In the genomic region with DNA sequence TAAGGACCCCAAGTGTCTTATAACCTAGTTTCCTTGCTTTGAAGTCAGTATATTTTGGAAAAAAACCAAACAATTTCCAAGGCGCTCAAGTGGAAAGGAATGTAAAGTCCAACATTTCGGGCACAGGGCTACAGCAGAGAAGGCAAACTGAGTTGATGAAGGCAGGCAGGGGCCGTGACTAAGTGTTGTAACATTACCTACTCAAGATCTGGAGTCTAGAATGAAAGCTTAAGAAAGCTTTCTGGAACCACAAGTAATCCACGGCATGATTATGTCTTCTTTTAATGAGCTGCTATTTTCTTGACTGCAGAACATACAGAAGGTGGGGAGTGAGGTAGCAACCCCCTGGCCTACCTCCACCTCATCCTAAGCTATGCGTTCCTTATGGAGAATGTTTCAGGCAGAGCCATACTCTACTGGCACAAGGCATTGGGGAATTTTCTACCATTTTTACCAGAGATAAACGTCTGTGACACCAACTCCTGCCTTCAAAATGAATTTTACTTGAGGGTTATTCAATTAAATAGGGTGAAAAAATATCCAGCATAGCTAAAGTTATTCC, we compare ENCODE assay signal across 10 cellular contexts. TPM values are rescaled to one million over a fixed set of nuclear protein-coding genes. Genes with fewer than 3 reads are reported as not detected.
DNase-seq lines count a peak whose midpoint lies in the region; ATAC-seq and TF ChIP-seq lines count a peak whose summit lies in the region.
"Had no signal": no experiment of that assay in that cellular context is flagged by ENCODE, and none has a peak within 500 bp of the region (broad histone marks: within the 10 kb centered on the region; RNA-seq: fewer than 3 reads in every experiment).

No MANE protein-coding gene starts in this region.

- H3K27ac Mint-ChIP-seq in MCF 10A (ENCODE audit: low read depth, unreplicated experiment), result peak overlapping the region; percentile 67
- no peak overlapping the region for H3K27ac Mint-ChIP-seq in activated T-helper 2 cell treated with anti-CD3 and anti-CD28 coated beads, Interferon-gamma antibody, Interleukin-2, Interleukin-4, amounts not matched to agents 10 μg/mL and 5 μg/mL and 100 μg/mL, durations not matched to agents 14 hours and 24 hours and 36 hours

- H3K9me3 ChIP-seq in mammary epithelial cell (replicated peaks; ENCODE audit: insufficient read depth, low read length), result no peaks in the 10 kb centered on the region
- H3K9me3 ChIP-seq in upper lobe of left lung, result no peaks in the 10 kb centered on the region

- TF ChIP-seq CTCF in MCF 10A (IDR thresholded peaks at IDR 0.05; ENCODE audit: unreplicated experiment) (no peak), mammary epithelial cell (conservative IDR thresholded peaks at IDR 0.05 in 1 of 2, IDR thresholded peaks at IDR 0.05 in 1 of 2; ENCODE audit: extremely low read depth in 1 of 2, insufficient read depth in 1 of 2, low read depth in 1 of 2, low read length in 2 of 2) (no peak), upper lobe of left lung (IDR thresholded peaks at IDR 0.05) (no peak), GM13977 (IDR thresholded peaks at IDR 0.05; ENCODE audit: extremely low read depth, insufficient read depth, missing control alignments) (no peak)

- ATAC-seq in upper lobe of left lung (ENCODE audit: low FRiP score in 2 of 2), result no peak
- ATAC-seq: left colon had no signal

- no peaks in the 10 kb centered on the region for H3K27me3 ChIP-seq in mammary epithelial cell (ENCODE audit: insufficient read depth, low read length)
- no peaks in the 10 kb centered on the region for H3K27me3 ChIP-seq in upper lobe of left lung

- H4K20me1 ChIP-seq in mammary epithelial cell (ENCODE audit: insufficient read depth, low read length), result peaks cover 6% of the 10 kb centered on the region

- BruUV-seq in MCF 10A (replicated peaks; lab: Mats Ljungman, UMichigan) (no TSS peak), mammary epithelial cell (replicated peaks; lab: Mats Ljungman, UMichigan) (no TSS peak)

- 39% methylated on average over 6 of the region's 6 CpGs for WGBS in mammary epithelial cell (ENCODE audit: low coverage, missing lambda C conversion rate)
- 37 to 45% methylated on average over 6 of the region's 6 CpGs for WGBS in upper lobe of left lung, 2 donors

- H3K36me3 ChIP-seq in mammary epithelial cell (ENCODE audit: insufficient read depth, low read length) (peaks cover 21% of the 10 kb centered on the region), upper lobe of left lung (peaks cover 16 to 44% (median 22%) of the 10 kb centered on the region in 4 donors)

- no peak overlapping the region for H3K4me3 ChIP-seq in mammary epithelial cell (replicated peaks in 1 of 3; ENCODE audit: insufficient read depth in 1 of 3, low read depth in 2 of 3, low read length in 3 of 3)
- no peak overlapping the region for H3K4me3 ChIP-seq in upper lobe of left lung

- CTCF ChIA-PET in MCF 10A (lab: Yijun Ruan, JAX) (interaction anchor here (0.5 to 2.1 kb wide), 19 partner anchors 9 to 475 kb away, joined by 3 to 14 read pairs (median 3); a partner anchor contains a TSS), mammary epithelial cell (lab: Charles Lee; ENCODE audit: low non-redundant PET) (interaction anchor here (0.5 to 0.7 kb wide), 4 partner anchors 22 to 140 kb away, joined by 3 to 4 read pairs (median 3); no protein-coding TSS in a partner anchor)

- H3K27me3 Mint-ChIP-seq in MCF 10A (ENCODE audit: insufficient read depth, unreplicated experiment), result no peaks in the 10 kb centered on the region
- H3K27me3 Mint-ChIP-seq in activated T-helper 2 cell treated with anti-CD3 and anti-CD28 coated beads, Interferon-gamma antibody, Interleukin-2, Interleukin-4, amounts not matched to agents 10 μg/mL and 5 μg/mL and 100 μg/mL, durations not matched to agents 14 hours and 24 hours and 36 hours (ENCODE audit: low read depth), result peaks cover 3% of the 10 kb centered on the region

- no peak overlapping the region for H3K4me3 Mint-ChIP-seq in MCF 10A (ENCODE audit: unreplicated experiment)
- peak overlapping the region; percentile 18 for H3K4me3 Mint-ChIP-seq in activated T-helper 2 cell treated with anti-CD3 and anti-CD28 coated beads, Interferon-gamma antibody, Interleukin-2, Interleukin-4, amounts not matched to agents 10 μg/mL and 5 μg/mL and 100 μg/mL, durations not matched to agents 14 hours and 24 hours and 36 hours (ENCODE audit: low read depth)

- intact Hi-C loops in MCF 10A (cut with micrococcal nuclease) (no loop called here), mammary epithelial cell (cut with micrococcal nuclease) (no loop called here), head of caudate nucleus (cut with DNase I) (loop anchor here (5.0 kb wide), 1 partner anchor 40 kb away; a partner anchor contains a TSS)
- intact Hi-C loops in activated T-helper 2 cell treated with anti-CD3 and anti-CD28 coated beads, Interferon-gamma antibody, Interleukin-2, Interleukin-4, amounts not matched to agents 10 μg/mL and 5 μg/mL and 100 μg/mL, durations not matched to agents 14 hours and 24 hours and 36 hours (cut with micrococcal nuclease), result loop anchor here (10.0 kb wide), 1 partner anchor 932 kb away; a partner anchor contains a TSS

- POLR2A ChIA-PET in MCF 10A (lab: Yijun Ruan, JAX), result interaction anchor here (0.6 to 4.8 kb wide), 24 partner anchors 8 to 1214 kb away, joined by 3 to 107 read pairs (median 4); a partner anchor contains a TSS

- H3K4me1 Mint-ChIP-seq in MCF 10A (ENCODE audit: insufficient read depth, unreplicated experiment), result peaks cover 38% of the 10 kb centered on the region
- H3K4me1 Mint-ChIP-seq in activated T-helper 2 cell treated with anti-CD3 and anti-CD28 coated beads, Interferon-gamma antibody, Interleukin-2, Interleukin-4, amounts not matched to agents 10 μg/mL and 5 μg/mL and 100 μg/mL, durations not matched to agents 14 hours and 24 hours and 36 hours (ENCODE audit: low read depth), result peaks cover 52% of the 10 kb centered on the region

- H3K27ac ChIP-seq in mammary epithelial cell (ENCODE audit: insufficient read depth, low read depth, low read length), result no peak overlapping the region
- peak overlapping the region; percentile 24 to 74 (median 45) for H3K27ac ChIP-seq in upper lobe of left lung

- in situ Hi-C loops in mammary epithelial cell (cut with MboI; ENCODE audit: low sequenced_read_pairs in 2 of 2), result no loop called here
- in situ Hi-C loops in GM13977 (cut with MboI; ENCODE audit: low pct_unique_long_range_greater_than_20kb, low sequenced_read_pairs, unreplicated experiment), result no loop called here

- H3K4me2 ChIP-seq in mammary epithelial cell (ENCODE audit: insufficient read depth, low read depth, low read length), result no peak overlapping the region

- no peak for TF ChIP-seq EP300 in upper lobe of left lung (IDR thresholded peaks at IDR 0.05)

- DNase-seq in MCF 10A (ENCODE audit: unreplicated experiment) (peak; percentile 25), mammary epithelial cell (no peak), kidney glomerular epithelial cell (lab: John Stamatoyannopoulos, UW) (peak; percentile 91), upper lobe of left lung (peak in 1 of 2 donors; percentile 46), NCI-H2081 treated with DMSO at 0.1 percent for 48 hours (lab: John Stamatoyannopoulos, UW) (no peak), head of caudate nucleus (no peak), GM13977 (ENCODE audit: low spot score) (no peak)
- no peak for DNase-seq in activated T-helper 2 cell treated with anti-CD3 and anti-CD28 coated beads, Interferon-gamma antibody, Interleukin-2, Interleukin-4, amounts not matched to agents 10 μg/mL and 5 μg/mL and 100 μg/mL, durations not matched to agents 14 hours and 24 hours and 36 hours (ENCODE audit: low spot score)
- DNase-seq: GDM1, left colon had no signal

- H3K9ac ChIP-seq in mammary epithelial cell (ENCODE audit: insufficient read depth, low read length), result no peak overlapping the region

- dilution Hi-C loops in mammary epithelial cell (cut with HindIII; ENCODE audit: low sequenced_read_pairs), result loop anchor here (5.0 kb wide), 2 partner anchors 55 to 90 kb away; no protein-coding TSS in a partner anchor

- no peak overlapping the region for H2AFZ ChIP-seq in mammary epithelial cell (ENCODE audit: low read depth, low read length)

- peaks cover 63% of the 10 kb centered on the region for H3K79me2 ChIP-seq in mammary epithelial cell (ENCODE audit: insufficient read depth, low read length)

- TF ChIP-seq POLR2A in upper lobe of left lung (IDR thresholded peaks at IDR 0.05), result no peak

- H3K4me1 ChIP-seq in mammary epithelial cell (ENCODE audit: insufficient read depth, low read length) (peaks cover 24% of the 10 kb centered on the region), upper lobe of left lung (peaks cover 32 to 46% (median 37%) of the 10 kb centered on the region in 4 donors)

- no peaks in the 10 kb centered on the region for H3K9me3 Mint-ChIP-seq in MCF 10A (ENCODE audit: unreplicated experiment)
- H3K9me3 Mint-ChIP-seq in activated T-helper 2 cell treated with anti-CD3 and anti-CD28 coated beads, Interferon-gamma antibody, Interleukin-2, Interleukin-4, amounts not matched to agents 10 μg/mL and 5 μg/mL and 100 μg/mL, durations not matched to agents 14 hours and 24 hours and 36 hours, result no peaks in the 10 kb centered on the region

- H3K36me3 Mint-ChIP-seq in MCF 10A (ENCODE audit: insufficient read depth, unreplicated experiment), result peaks cover 80% of the 10 kb centered on the region
- peaks cover 90% of the 10 kb centered on the region for H3K36me3 Mint-ChIP-seq in activated T-helper 2 cell treated with anti-CD3 and anti-CD28 coated beads, Interferon-gamma antibody, Interleukin-2, Interleukin-4, amounts not matched to agents 10 μg/mL and 5 μg/mL and 100 μg/mL, durations not matched to agents 14 hours and 24 hours and 36 hours (ENCODE audit: low read depth)

RNA-seq across cellular contexts. Expression of a gene that starts 4.3 kb away (rescaled TPM):
- 103 and 209 TPM in 2 replicates for total RNA-seq in MCF 10A (2022)
- 100 to 1,000 TPM in 1 of 2 donors, 10 to 100 TPM in 1; 60.7 to 124 TPM for total RNA-seq in mammary epithelial cell
- polyA plus RNA-seq in mammary epithelial cell, result 36.1 TPM
- 88.2 TPM for polyA minus RNA-seq in mammary epithelial cell
- 96.7 and 102 TPM in 2 replicates for total RNA-seq in activated T-helper 2 cell treated with anti-CD3 and anti-CD28 coated beads, Interferon-gamma antibody, Interleukin-2, Interleukin-4, amounts not matched to agents 10 μg/mL and 5 μg/mL and 100 μg/mL, durations not matched to agents 14 hours and 24 hours and 36 hours
- total RNA-seq in upper lobe of left lung, result 10 to 100 TPM; 32.0 to 72.1 (median 50.7) TPM

RNA-seq across cellular contexts. Expression of a gene that starts 4.9 kb away (rescaled TPM):
- total RNA-seq in MCF 10A (2022), result 120 and 127 TPM in 2 replicates
- 10 to 100 TPM; 57.5 to 68.8 TPM for total RNA-seq in mammary epithelial cell
- polyA plus RNA-seq in mammary epithelial cell, result 87.0 TPM
- 85.1 TPM for polyA minus RNA-seq in mammary epithelial cell
- 71.9 and 74.9 TPM in 2 replicates for total RNA-seq in activated T-helper 2 cell treated with anti-CD3 and anti-CD28 coated beads, Interferon-gamma antibody, Interleukin-2, Interleukin-4, amounts not matched to agents 10 μg/mL and 5 μg/mL and 100 μg/mL, durations not matched to agents 14 hours and 24 hours and 36 hours
- 10 to 100 TPM; 23.0 to 62.5 (median 45.7) TPM for total RNA-seq in upper lobe of left lung

RNA-seq across cellular contexts. Expression of a gene that starts 13.9 kb away (rescaled TPM):
- total RNA-seq in MCF 10A (2022) (6.4 and 8.6 TPM in 2 replicates), mammary epithelial cell (1 to 10 TPM; 5.2 to 6.9 TPM), upper lobe of left lung (10 to 100 TPM in 1 of 6 donors, 1 to 10 TPM in 5; 3.1 to 36.7 (median 6.2) TPM)
- 3.6 TPM for polyA plus RNA-seq in mammary epithelial cell
- polyA minus RNA-seq in mammary epithelial cell, result 1.0 TPM
- total RNA-seq in activated T-helper 2 cell treated with anti-CD3 and anti-CD28 coated beads, Interferon-gamma antibody, Interleukin-2, Interleukin-4, amounts not matched to agents 10 μg/mL and 5 μg/mL and 100 μg/mL, durations not matched to agents 14 hours and 24 hours and 36 hours, result 11.8 and 13.9 TPM in 2 replicates

RNA-seq across cellular contexts. Expression of a gene that starts 34.2 kb away (rescaled TPM):
- total RNA-seq in MCF 10A (2022), result 10.3 and 15.7 TPM in 2 replicates
- 10 to 100 TPM in 1 of 2 donors, 1 to 10 TPM in 1; 1.8 to 11.2 TPM for total RNA-seq in mammary epithelial cell
- 7.4 TPM for polyA plus RNA-seq in mammary epithelial cell
- 32.0 TPM for polyA minus RNA-seq in mammary epithelial cell
- total RNA-seq in activated T-helper 2 cell treated with anti-CD3 and anti-CD28 coated beads, Interferon-gamma antibody, Interleukin-2, Interleukin-4, amounts not matched to agents 10 μg/mL and 5 μg/mL and 100 μg/mL, durations not matched to agents 14 hours and 24 hours and 36 hours, result 23.1 and 28.2 TPM in 2 replicates
- total RNA-seq in upper lobe of left lung, result 10 to 100 TPM in 5 of 6 donors, 1 to 10 TPM in 1; 8.8 to 57.6 (median 15.2) TPM

RNA-seq across cellular contexts. Expression of a gene that starts 41.5 kb away (rescaled TPM):
- 58.0 and 63.9 TPM in 2 replicates for total RNA-seq in MCF 10A (2022)
- 10 to 100 TPM; 31.8 to 59.8 TPM for total RNA-seq in mammary epithelial cell
- 45.1 TPM for polyA plus RNA-seq in mammary epithelial cell
- 91.1 TPM for polyA minus RNA-seq in mammary epithelial cell
- 102 and 112 TPM in 2 replicates for total RNA-seq in activated T-helper 2 cell treated with anti-CD3 and anti-CD28 coated beads, Interferon-gamma antibody, Interleukin-2, Interleukin-4, amounts not matched to agents 10 μg/mL and 5 μg/mL and 100 μg/mL, durations not matched to agents 14 hours and 24 hours and 36 hours
- total RNA-seq in upper lobe of left lung, result 10 to 100 TPM; 41.2 to 57.6 (median 52.9) TPM

Comparison
In these comparisons a context has a peak if more than half of its experiments do, and no peak if none do; other contexts are left out.
1. DNase-seq: peak in MCF 10A (single experiment) and kidney glomerular epithelial cell (single experiment); none in mammary epithelial cell (single experiment), activated T-helper 2 cell treated with anti-CD3 and anti-CD28 coated beads, Interferon-gamma antibody, Interleukin-2, Interleukin-4, amounts not matched to agents 10 μg/mL and 5 μg/mL and 100 μg/mL, durations not matched to agents 14 hours and 24 hours and 36 hours (single experiment), NCI-H2081 treated with DMSO at 0.1 percent for 48 hours (single experiment), head of caudate nucleus (0 of 42) and GM13977 (single experiment).
2. intact Hi-C loops: an anchor here in activated T-helper 2 cell treated with anti-CD3 and anti-CD28 coated beads, Interferon-gamma antibody, Interleukin-2, Interleukin-4, amounts not matched to agents 10 μg/mL and 5 μg/mL and 100 μg/mL, durations not matched to agents 14 hours and 24 hours and 36 hours (10.0 kb wide) and head of caudate nucleus (5.0 kb wide); none called in MCF 10A and mammary epithelial cell.